Comparison of ENCODE assay signal across 8 cellular contexts in the genomic region with DNA sequence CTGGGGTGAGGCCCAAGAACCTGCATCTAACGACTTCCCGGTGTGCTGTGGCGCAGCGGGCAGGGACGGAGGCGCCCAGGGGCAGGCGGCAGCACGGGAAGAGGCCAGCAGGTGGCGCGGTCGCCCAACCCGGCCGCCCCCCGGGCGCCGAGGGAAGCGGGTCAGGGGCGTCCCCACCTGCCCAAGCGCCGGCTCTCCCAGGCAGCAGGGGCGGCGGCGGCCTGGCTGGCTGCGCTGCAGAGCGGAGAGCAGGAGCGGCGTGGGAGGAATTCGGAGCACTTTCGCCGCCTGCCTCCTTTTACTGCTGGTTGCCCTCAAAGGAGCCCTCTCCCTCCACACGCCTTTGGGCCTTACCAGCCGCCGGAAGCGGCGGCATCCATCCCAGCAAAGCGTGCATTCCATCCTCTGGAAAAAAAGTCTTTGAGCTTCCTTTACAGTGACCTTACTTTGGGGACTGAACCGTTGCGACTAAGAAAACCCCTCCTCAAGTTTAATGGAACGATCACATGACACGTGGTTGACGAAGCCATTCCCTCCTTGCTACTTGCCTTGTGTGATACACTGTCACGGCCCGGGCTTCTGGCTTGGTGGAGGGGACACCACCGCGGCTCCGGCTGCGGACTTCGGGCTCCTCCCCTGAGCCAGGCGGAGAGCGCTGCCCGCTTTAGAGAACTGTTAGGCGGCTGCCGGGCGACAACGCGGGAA.
DNase-seq lines count a peak whose midpoint lies in the region; ATAC-seq and TF ChIP-seq lines count a peak whose summit lies in the region.

No MANE protein-coding gene starts in this region.

- H3K27me3 Mint-ChIP-seq in CD8-positive, alpha-beta memory T cell, result no peaks in the 10 kb centered on the region

- H3K27me3 ChIP-seq in CD8-positive, alpha-beta memory T cell (ENCODE audit: insufficient read depth, low read length, poor library complexity, severe bottlenecking), result no peaks in the 10 kb centered on the region
- H3K27me3 ChIP-seq in mammary epithelial cell (ENCODE audit: insufficient read depth, low read length) (peaks cover 4% of the 10 kb centered on the region), kidney epithelial cell (ENCODE audit: control insufficient read depth, insufficient read depth, low read length) (peaks cover 3% of the 10 kb centered on the region)

- H3K4me2 ChIP-seq in mammary epithelial cell (ENCODE audit: insufficient read depth, low read depth, low read length), result peak overlapping the region; percentile 79

- no peaks in the 10 kb centered on the region for H3K9me3 ChIP-seq in CD8-positive, alpha-beta memory T cell (ENCODE audit: low read length)
- H3K9me3 ChIP-seq in mammary epithelial cell (replicated peaks; ENCODE audit: insufficient read depth, low read length), result no peaks in the 10 kb centered on the region

- no TSS peak for BruUV-seq in mammary epithelial cell (replicated peaks; lab: Mats Ljungman, UMichigan)

- peak overlapping the region; percentile 65 to 80 (median 74) for H3K4me3 Mint-ChIP-seq in CD8-positive, alpha-beta memory T cell

- TF ChIP-seq RAD21 in Ishikawa (IDR thresholded peaks at IDR 0.05; ENCODE audit: low read depth), result peak; percentile 42; the same call in 1 of the 2 replicates

- no peak overlapping the region for H3K9ac ChIP-seq in mammary epithelial cell (ENCODE audit: insufficient read depth, low read length)

- peak overlapping the region; percentile 72 for H2AFZ ChIP-seq in mammary epithelial cell (ENCODE audit: low read depth, low read length)

- dilution Hi-C loops in mammary epithelial cell (cut with HindIII; ENCODE audit: low sequenced_read_pairs), result no loop called here

- DNase-seq in CD8-positive, alpha-beta memory T cell, result peak; percentile 48 to 69 (median 52)
- DNase-seq in mammary epithelial cell, result peak; percentile 26
- no peak for DNase-seq in kidney epithelial cell (ENCODE audit: low read depth)
- peak; percentile 28 to 58 for DNase-seq in stimulated activated CD4-positive, alpha-beta T cell treated with anti-CD3 and anti-CD28 coated beads, Interleukin-1b, Interleukin-23, amount 100 ng/mL, for 1 hour (ENCODE audit: low read depth in 2 of 2)
- no peak for DNase-seq in NCI-H2107 treated with DMSO at 0.1 percent for 48 hours (lab: John Stamatoyannopoulos, UW; ENCODE audit: unreplicated experiment)

- CTCF ChIA-PET in CD8-positive, alpha-beta memory T cell (lab: Charles Lee), result interaction anchor here (0.7 to 1.8 kb wide), 9 partner anchors 11 to 279 kb away, joined by 3 to 10 read pairs (median 4); no protein-coding TSS in a partner anchor
- CTCF ChIA-PET in mammary epithelial cell (lab: Charles Lee; ENCODE audit: low non-redundant PET), result no interaction called here

- H4K20me1 ChIP-seq in mammary epithelial cell (ENCODE audit: insufficient read depth, low read length), result no peaks in the 10 kb centered on the region

- H3K36me3 Mint-ChIP-seq in CD8-positive, alpha-beta memory T cell, result no peaks in the 10 kb centered on the region

- H3K4me1 ChIP-seq in CD8-positive, alpha-beta memory T cell (ENCODE audit: insufficient read depth, low read length), result peaks cover 24% of the 10 kb centered on the region
- peaks cover 12% of the 10 kb centered on the region for H3K4me1 ChIP-seq in mammary epithelial cell (ENCODE audit: insufficient read depth, low read length)

- H3K9me3 Mint-ChIP-seq in CD8-positive, alpha-beta memory T cell, result no peaks in the 10 kb centered on the region

- no peaks in the 10 kb centered on the region for H3K36me3 ChIP-seq in CD8-positive, alpha-beta memory T cell (ENCODE audit: insufficient read depth, low read length)
- H3K36me3 ChIP-seq in mammary epithelial cell (ENCODE audit: insufficient read depth, low read length), result no peaks in the 10 kb centered on the region
- H3K36me3 ChIP-seq in kidney epithelial cell (ENCODE audit: control insufficient read depth, insufficient read depth, low read length), result no peaks in the 10 kb centered on the region

- 26% methylated on average over 31 of the region's 56 CpGs for WGBS in mammary epithelial cell (ENCODE audit: low coverage, missing lambda C conversion rate)

- peak; percentile 98 for TF ChIP-seq CTCF in VCaP (conservative IDR thresholded peaks at IDR 0.05)
- TF ChIP-seq CTCF in mammary epithelial cell (conservative IDR thresholded peaks at IDR 0.05 in 1 of 2, IDR thresholded peaks at IDR 0.05 in 1 of 2; ENCODE audit: extremely low read depth in 1 of 2, insufficient read depth in 1 of 2, low read depth in 1 of 2, low read length in 2 of 2), result peak; percentile 53 to 73
- peak; percentile 55 for TF ChIP-seq CTCF in kidney epithelial cell (IDR thresholded peaks at IDR 0.05; ENCODE audit: insufficient read depth, low read length, poor library complexity, severe bottlenecking)

- intact Hi-C loops in mammary epithelial cell (cut with micrococcal nuclease), result loop anchor here (1.0 kb wide), 1 partner anchor 176 kb away; no protein-coding TSS in a partner anchor

- no peak for TF ChIP-seq EP300 in Ishikawa (IDR thresholded peaks at IDR 0.05; ENCODE audit: borderline replicate concordance)

- peaks cover 29 to 43% (median 41%) of the 10 kb centered on the region in 3 donors for H3K4me1 Mint-ChIP-seq in CD8-positive, alpha-beta memory T cell

- POLR2A ChIA-PET in CD8-positive, alpha-beta memory T cell (lab: Charles Lee), result no interaction called here

- no peaks in the 10 kb centered on the region for H3K79me2 ChIP-seq in mammary epithelial cell (ENCODE audit: insufficient read depth, low read length)

- H3K4me3 ChIP-seq in CD8-positive, alpha-beta memory T cell (ENCODE audit: low read length), result peak overlapping the region; percentile 55
- H3K4me3 ChIP-seq in mammary epithelial cell (replicated peaks in 1 of 3; ENCODE audit: insufficient read depth in 1 of 3, low read depth in 2 of 3, low read length in 3 of 3), result peak overlapping the region; percentile 11 to 41 (median 40)
- H3K4me3 ChIP-seq in kidney epithelial cell (ENCODE audit: low read depth, low read length), result peak overlapping the region; percentile 20

- H3K27ac ChIP-seq in CD8-positive, alpha-beta memory T cell (ENCODE audit: low read depth, low read length), result no peak overlapping the region
- peak overlapping the region; percentile 7; the same call in 1 of the 2 replicates for H3K27ac ChIP-seq in VCaP
- H3K27ac ChIP-seq in mammary epithelial cell (ENCODE audit: insufficient read depth, low read depth, low read length), result no peak overlapping the region

- ATAC-seq in GM21447 (IDR thresholded peaks at IDR 0.05; ENCODE audit: unreplicated experiment), result peak; percentile 48

- peak overlapping the region; percentile 27 to 90 (median 76) for H3K27ac Mint-ChIP-seq in CD8-positive, alpha-beta memory T cell

- in situ Hi-C loops in mammary epithelial cell (cut with MboI; ENCODE audit: low sequenced_read_pairs in 2 of 2), result loop anchor here in 1 of 2 donors (5.0 kb wide), 1 partner anchor 175 kb away; no protein-coding TSS in a partner anchor

TF ChIP-seq in Ishikawa, 13 proteins besides CTCF, POLR2A, EP300 and RAD21:
- TF ChIP-seq YY1 (IDR thresholded peaks at IDR 0.05; ENCODE audit: low read depth) (no peak), TEAD4 (IDR thresholded peaks at IDR 0.05) (no peak), FOXM1 (IDR thresholded peaks at IDR 0.05; ENCODE audit: borderline replicate concordance, low read depth) (no peak)
- TF ChIP-seq, protein P1, sequence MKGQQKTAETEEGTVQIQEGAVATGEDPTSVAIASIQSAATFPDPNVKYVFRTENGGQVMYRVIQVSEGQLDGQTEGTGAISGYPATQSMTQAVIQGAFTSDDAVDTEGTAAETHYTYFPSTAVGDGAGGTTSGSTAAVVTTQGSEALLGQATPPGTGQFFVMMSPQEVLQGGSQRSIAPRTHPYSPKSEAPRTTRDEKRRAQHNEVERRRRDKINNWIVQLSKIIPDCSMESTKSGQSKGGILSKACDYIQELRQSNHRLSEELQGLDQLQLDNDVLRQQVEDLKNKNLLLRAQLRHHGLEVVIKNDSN (IDR thresholded peaks at IDR 0.05), result no peak

Comparison
In these comparisons a context has a peak if more than half of its experiments do, and no peak if none do; other contexts are left out.
1. DNase-seq: peak in CD8-positive, alpha-beta memory T cell (5 of 5), mammary epithelial cell (single experiment) and stimulated activated CD4-positive, alpha-beta T cell treated with anti-CD3 and anti-CD28 coated beads, Interleukin-1b, Interleukin-23, amount 100 ng/mL, for 1 hour (2 of 2); none in kidney epithelial cell (single experiment) and NCI-H2107 treated with DMSO at 0.1 percent for 48 hours (single experiment).
2. Peak in every context shown above with its lines, with median percentiles within 50 percentile points of each other: H3K4me3 ChIP-seq and CTCF ChIP-seq.